In genomic region chr2:217248312-217248935, GRCh38 we compare ENCODE assay signal across 8 cellular contexts.
DNase-seq lines count a peak whose midpoint lies in the region; ATAC-seq lines count a peak whose summit lies in the region.

No MANE protein-coding gene starts in this region.

- H3K9me3 ChIP-seq in esophagus (ENCODE audit: control insufficient read depth in 2 of 2, insufficient read depth in 1 of 2, low read depth in 1 of 2, low read length in 1 of 2), result no peaks in the 10 kb centered on the region

- DNase-seq in NCI-H2227 (lab: John Stamatoyannopoulos, UW; ENCODE audit: unreplicated experiment) (peak; percentile 37), naive B cell (peak; percentile 13), 8988T (no peak)
- no peak for DNase-seq in stimulated activated CD4-positive, alpha-beta T cell treated with anti-CD3 and anti-CD28 coated beads, Interleukin-4, amount 100 ng/mL, for 4 hours
- no peak for DNase-seq in activated CD4-positive, CD25-positive, alpha-beta regulatory T cell (lab: John Stamatoyannopoulos, UW)

- H3K36me3 Mint-ChIP-seq in naive B cell, result no peaks in the 10 kb centered on the region

- 23 to 35% methylated on average over 9 of the region's 9 CpGs for WGBS in esophagus, 2 donors

- no peak overlapping the region for H3K4me3 Mint-ChIP-seq in naive B cell

- H3K27me3 Mint-ChIP-seq in naive B cell, result peaks cover 32 to 54% (median 48%) of the 10 kb centered on the region in 3 donors

- H3K27ac Mint-ChIP-seq in naive B cell, result no peak overlapping the region

- ATAC-seq in GM18867 (IDR thresholded peaks at IDR 0.05; ENCODE audit: unreplicated experiment), result peak; percentile 94
- ATAC-seq in HG02943 (IDR thresholded peaks at IDR 0.05; ENCODE audit: low read depth, unreplicated experiment), result peak; percentile 91
- peak; percentile 50 to 67 for ATAC-seq in naive B cell (ENCODE audit: low read depth in 2 of 2)

- H3K27me3 ChIP-seq in esophagus (ENCODE audit: control insufficient read depth in 1 of 2, insufficient read depth in 2 of 2, low read length in 2 of 2), result no peaks in the 10 kb centered on the region

- no peaks in the 10 kb centered on the region for H3K36me3 ChIP-seq in esophagus (ENCODE audit: control insufficient read depth in 2 of 2, insufficient read depth in 2 of 2, low read length in 1 of 2)

- no peak overlapping the region for H3K4me3 ChIP-seq in esophagus (ENCODE audit: low read depth in 1 of 2, low read length in 2 of 2)

- peak overlapping the region; percentile 26 to 37 for H3K27ac ChIP-seq in esophagus (ENCODE audit: low read depth in 2 of 2, low read length in 1 of 2)

- peaks cover 3% of the 10 kb centered on the region in 2 donors for H3K4me1 ChIP-seq in esophagus (ENCODE audit: control insufficient read depth in 2 of 2, insufficient read depth in 2 of 2, low read length in 1 of 2)

- peaks cover 0 to 8% (median 0%) of the 10 kb centered on the region in 7 donors for H3K9me3 Mint-ChIP-seq in naive B cell

- H3K4me1 Mint-ChIP-seq in naive B cell, result peaks cover 0 to 1% (median 0%) of the 10 kb centered on the region in 3 donors

Comparison
In these comparisons a context has a peak if more than half of its experiments do, and no peak if none do; other contexts are left out.
1. DNase-seq: peak in NCI-H2227 (single experiment) and naive B cell (single experiment); none in stimulated activated CD4-positive, alpha-beta T cell treated with anti-CD3 and anti-CD28 coated beads, Interleukin-4, amount 100 ng/mL, for 4 hours (0 of 2), 8988T (single experiment) and activated CD4-positive, CD25-positive, alpha-beta regulatory T cell (0 of 4).
2. Peak in every context shown above with its lines, with median percentiles within 50 percentile points of each other: ATAC-seq.